Comparison of ENCODE assay signal across 9 cellular contexts in genomic region chr4:153223935-153224334, GRCh38. TPM values are rescaled to one million over a fixed set of nuclear protein-coding genes. Genes with fewer than 3 reads are reported as not detected.
DNase-seq lines count a peak whose midpoint lies in the region; ATAC-seq and TF ChIP-seq lines count a peak whose summit lies in the region.
"Had no signal": no experiment of that assay in that cellular context is flagged by ENCODE, and none has a peak within 500 bp of the region (broad histone marks: within the 10 kb centered on the region; RNA-seq: fewer than 3 reads in every experiment).

No MANE protein-coding gene starts in this region.

- POLR2A ChIA-PET in RWPE1 (lab: Yijun Ruan, JAX; ENCODE audit: low non-redundant PET) = no interaction called here

- no peak overlapping the region for H3K9ac ChIP-seq in rectal smooth muscle tissue (ENCODE audit: low read length)

- H3K4me1 ChIP-seq in foreskin keratinocyte = no peaks in the 10 kb centered on the region
- peaks cover 9% of the 10 kb centered on the region for H3K4me1 ChIP-seq in rectal smooth muscle tissue (ENCODE audit: control insufficient read depth, insufficient read depth, low read length)

- H3K27ac ChIP-seq in RWPE1 (peak overlapping the region; percentile 96; the same call in 1 of the 2 replicates), foreskin keratinocyte (peak overlapping the region; percentile 11), rectal smooth muscle tissue (ENCODE audit: low read depth, low read length) (peak overlapping the region; percentile 86)
- H3K27ac ChIP-seq: neutrophil had no signal

- no peaks in the 10 kb centered on the region for H3K36me3 ChIP-seq in rectal smooth muscle tissue (ENCODE audit: control insufficient read depth, insufficient read depth, low read length)
- H3K36me3 ChIP-seq: neutrophil had no signal

- in situ Hi-C loops in G401 (cut with HindIII; ENCODE audit: low sequenced_read_pairs) = no loop called here

- no peaks in the 10 kb centered on the region for H3K27me3 ChIP-seq in foreskin keratinocyte
- no peaks in the 10 kb centered on the region for H3K27me3 ChIP-seq in rectal smooth muscle tissue (ENCODE audit: control insufficient read depth, insufficient read depth, low read length)

- ATAC-seq in foreskin keratinocyte = peak; percentile 37
- no peak for ATAC-seq in GM18873 (IDR thresholded peaks at IDR 0.05; ENCODE audit: low FRiP score, unreplicated experiment)
- no peak for ATAC-seq in HG03280 (IDR thresholded peaks at IDR 0.05; ENCODE audit: unreplicated experiment)

- TF ChIP-seq CTCF in RWPE1 (conservative IDR thresholded peaks at IDR 0.05; ENCODE audit: low read depth) = no peak
- no peak for TF ChIP-seq CTCF in foreskin keratinocyte (conservative IDR thresholded peaks at IDR 0.05)

- DNase-seq in G401 (ENCODE audit: low spot score) (peak; percentile 66), RWPE1 (ENCODE audit: low spot score) (peak; percentile 78), foreskin keratinocyte (peak in 1 of 2 donors; percentile 65), DMS114 treated with DMSO at 0.1 percent for 48 hours (lab: John Stamatoyannopoulos, UW; ENCODE audit: unreplicated experiment) (no peak), NCI-H1930 (lab: John Stamatoyannopoulos, UW) (no peak)

- CTCF ChIA-PET in RWPE1 (lab: Yijun Ruan, JAX) = interaction anchor here (0.7 kb wide), 1 partner anchor 619 kb away, joined by 7 read pairs; no protein-coding TSS in a partner anchor

- H3K4me3 ChIP-seq in rectal smooth muscle tissue (ENCODE audit: low read length) = peak overlapping the region; percentile 84

RNA-seq across cellular contexts. Expression of gene TRIM2, which starts 19.7 kb away (rescaled TPM):
- total RNA-seq in G401 (2014; rRNA removed; shearing (Covaris generic)) = 0.44 and 0.62 TPM in 2 replicates
- 7.0 and 9.9 TPM in 2 replicates for total RNA-seq in foreskin keratinocyte
- polyA plus RNA-seq in foreskin keratinocyte = 0.91 and 1.8 TPM in 2 replicates

Comparison
In these comparisons a context has a peak if more than half of its experiments do, and no peak if none do; other contexts are left out.
1. DNase-seq: peak in G401 (single experiment) and RWPE1 (single experiment); none in DMS114 treated with DMSO at 0.1 percent for 48 hours (single experiment) and NCI-H1930 (0 of 2).
2. H3K27ac ChIP-seq: peak in every context shown above with its lines; median percentile 96 in RWPE1; 86 in rectal smooth muscle tissue; 11 in foreskin keratinocyte.